ENCODE assay signal across 27 cellular contexts in genomic region chr2:168056242-168056641, GRCh38.
"Had no signal": no experiment of that assay in that cellular context is flagged by ENCODE, and none has a peak within 500 bp of the region (broad histone marks: within the 10 kb centered on the region; RNA-seq: fewer than 3 reads in every experiment).

No MANE protein-coding gene starts in this region.

- H3K4me3 Mint-ChIP-seq: activated CD4-positive, alpha-beta T cell treated with anti-CD3 and anti-CD28 coated beads for 36 hours; activated naive CD8-positive, alpha-beta T cell; activated T-cell treated with anti-CD3 and anti-CD28 coated beads, Interleukin-2, amount 50 U/mL, for 72 hours; immature natural killer cell; naive B cell; nephron progenitor cell; type B pancreatic cell had no signal

- H3K27me3 ChIP-seq: dorsolateral prefrontal cortex, gastroesophageal sphincter, hepatocyte, left lung, pancreas, uterus had no signal

- H3K9me3 Mint-ChIP-seq: activated T-cell treated with anti-CD3 and anti-CD28 coated beads, Interleukin-2, amount 50 U/mL, for 72 hours; immature natural killer cell; naive B cell; nephron progenitor cell; type B pancreatic cell had no signal

- H3K4me1 Mint-ChIP-seq: naive B cell had no signal

- H3K27ac ChIP-seq: coronary artery, dorsolateral prefrontal cortex, gastroesophageal sphincter, hepatocyte, left lung, lower lobe of right lung, pancreas, prostate gland, thoracic aorta, uterus had no signal

- ATAC-seq: activated CD4-positive, alpha-beta T cell treated with anti-CD3 and anti-CD28 coated beads for 36 hours; activated T-cell treated with anti-CD3 and anti-CD28 coated beads, Interleukin-2, amount 50 U/mL, for 72 hours; gastroesophageal sphincter; left lung; lower lobe of right lung had no signal

- DNase-seq: activated CD4-positive, alpha-beta T cell treated with anti-CD3 and anti-CD28 coated beads for 36 hours; activated CD4-positive, CD25-positive, alpha-beta regulatory T cell; activated naive CD4-positive, alpha-beta T cell; activated T-cell treated with anti-CD3 and anti-CD28 coated beads for 4 hours; activated T-cell treated with anti-CD3 and anti-CD28 coated beads, Interleukin-2, amount 50 U/mL, for 72 hours; anterior cingulate cortex; dorsolateral prefrontal cortex; effector memory CD4-positive, alpha-beta T cell; erythroblast; immature natural killer cell; kidney; left lung; lower lobe of right lung; naive B cell; nephron progenitor cell; pancreas; stimulated activated CD4-positive, alpha-beta T cell treated with anti-CD3 and anti-CD28 coated beads, Interleukin-15, amount 100 ng/mL, for 24 hours; stimulated activated CD4-positive, alpha-beta T cell treated with anti-CD3 and anti-CD28 coated beads, Interleukin-2, amount 100 ng/mL, for 24 hours; stimulated activated naive CD4-positive, alpha-beta T cell treated with Interleukin-2 at 50 U/mL for 16 hours; uterus had no signal

- H3K27me3 Mint-ChIP-seq: activated CD4-positive, alpha-beta T cell treated with anti-CD3 and anti-CD28 coated beads for 36 hours; activated naive CD8-positive, alpha-beta T cell; naive B cell; type B pancreatic cell had no signal

- H3K4me3 ChIP-seq: coronary artery, dorsolateral prefrontal cortex, gastroesophageal sphincter, hepatocyte, left lung, lower lobe of right lung, pancreas, prostate gland, thoracic aorta, uterus had no signal

- H3K36me3 ChIP-seq: lower lobe of right lung, pancreas, prostate gland, thoracic aorta, uterus had no signal

- H3K27ac Mint-ChIP-seq: activated CD4-positive, alpha-beta T cell treated with anti-CD3 and anti-CD28 coated beads for 36 hours; activated naive CD8-positive, alpha-beta T cell; activated T-cell treated with anti-CD3 and anti-CD28 coated beads, Interleukin-2, amount 50 U/mL, for 72 hours; immature natural killer cell; naive B cell; nephron progenitor cell; type B pancreatic cell had no signal

- H3K4me1 ChIP-seq: left lung, lower lobe of right lung, prostate gland, uterus had no signal

- H3K9me3 ChIP-seq: gastroesophageal sphincter, left lung, lower lobe of right lung, pancreas, prostate gland, thoracic aorta, uterus had no signal
